8 cellular contexts compared by ENCODE assay signal in genomic region chr1:185155600-185156320, GRCh38. TPM values are rescaled to one million over a fixed set of nuclear protein-coding genes. Genes with fewer than 3 reads are reported as not detected.
DNase-seq lines count a peak whose midpoint lies in the region; ATAC-seq and TF ChIP-seq lines count a peak whose summit lies in the region.

No MANE protein-coding gene starts in this region.

- TF ChIP-seq CTCF in mammary epithelial cell (conservative IDR thresholded peaks at IDR 0.05 in 1 of 2, IDR thresholded peaks at IDR 0.05 in 1 of 2; ENCODE audit: extremely low read depth in 1 of 2, insufficient read depth in 1 of 2, low read depth in 1 of 2, low read length in 2 of 2): no peak
- TF ChIP-seq CTCF in liver (IDR thresholded peaks at IDR 0.05; ENCODE audit: low read depth, low read length, missing input control): no peak
- TF ChIP-seq CTCF in tibial nerve (IDR thresholded peaks at IDR 0.05): no peak

- H3K4me1 ChIP-seq in mammary epithelial cell (ENCODE audit: insufficient read depth, low read length) (peaks cover 21% of the 10 kb centered on the region), liver (ENCODE audit: control insufficient read depth in 4 of 4, insufficient read depth in 4 of 4, low read length in 3 of 4) (peaks cover 0 to 25% (median 20%) of the 10 kb centered on the region in 4 donors), tibial nerve (peaks cover 0 to 53% (median 30%) of the 10 kb centered on the region in 4 donors)

- BruUV-seq in mammary epithelial cell (replicated peaks; lab: Mats Ljungman, UMichigan): no TSS peak

- H3K27me3 ChIP-seq in mammary epithelial cell (ENCODE audit: insufficient read depth, low read length) (no peaks in the 10 kb centered on the region), liver (ENCODE audit: control insufficient read depth in 4 of 4, insufficient read depth in 4 of 4, low read length in 3 of 4) (no peaks in the 10 kb centered on the region), tibial nerve (no peaks in the 10 kb centered on the region)

- WGBS in mammary epithelial cell (ENCODE audit: low coverage, missing lambda C conversion rate): 1% methylated on average over 12 of the region's 12 CpGs
- WGBS in liver: 15% methylated on average over 12 of the region's 12 CpGs
- 6 to 7% methylated on average over 12 of the region's 12 CpGs for WGBS in tibial nerve, 2 donors

- H3K4me3 ChIP-seq in mammary epithelial cell (replicated peaks in 1 of 3; ENCODE audit: insufficient read depth in 1 of 3, low read depth in 2 of 3, low read length in 3 of 3) (peak overlapping the region; percentile 79 to 89 (median 87)), liver (ENCODE audit: low read depth in 1 of 3, low read length in 3 of 3) (peak overlapping the region; percentile 79 to 96 (median 82)), tibial nerve (peak overlapping the region; percentile 77 to 97 (median 87))

- no peak for TF ChIP-seq EP300 in tibial nerve (IDR thresholded peaks at IDR 0.05)

- H3K36me3 ChIP-seq in mammary epithelial cell (ENCODE audit: insufficient read depth, low read length): peaks cover 1% of the 10 kb centered on the region
- H3K36me3 ChIP-seq in liver (ENCODE audit: control insufficient read depth in 4 of 4, insufficient read depth in 3 of 4, low read depth in 1 of 4, low read length in 3 of 4): peaks cover 0 to under 1% (median under 1%) of the 10 kb centered on the region in 4 donors
- H3K36me3 ChIP-seq in tibial nerve: peaks cover 0 to 9% (median 0%) of the 10 kb centered on the region in 3 donors

- H3K9me3 ChIP-seq in mammary epithelial cell (replicated peaks; ENCODE audit: insufficient read depth, low read length) (no peaks in the 10 kb centered on the region), liver (ENCODE audit: control insufficient read depth in 4 of 4, low read length in 3 of 4) (no peaks in the 10 kb centered on the region), tibial nerve (no peaks in the 10 kb centered on the region)

- in situ Hi-C loops in mammary epithelial cell (cut with MboI; ENCODE audit: low sequenced_read_pairs in 2 of 2): loop anchor here (25.0 kb wide), 1 partner anchor 343 kb away; no protein-coding TSS in a partner anchor

- TF ChIP-seq RAD21 in liver (IDR thresholded peaks at IDR 0.05): no peak

- CTCF ChIA-PET in mammary epithelial cell (lab: Charles Lee; ENCODE audit: low non-redundant PET): no interaction called here

- H3K27ac ChIP-seq in mammary epithelial cell (ENCODE audit: insufficient read depth, low read depth, low read length) (peak overlapping the region; percentile 75), liver (ENCODE audit: low read depth in 1 of 2, low read length in 2 of 2) (peak overlapping the region; percentile 93 to 99), tibial nerve (peak overlapping the region; percentile 96 to 99 (median 98))

- peak overlapping the region; percentile 87 for H2AFZ ChIP-seq in mammary epithelial cell (ENCODE audit: low read depth, low read length)

- peaks cover 22% of the 10 kb centered on the region for H3K79me2 ChIP-seq in mammary epithelial cell (ENCODE audit: insufficient read depth, low read length)

- intact Hi-C loops in mammary epithelial cell (cut with micrococcal nuclease): loop anchor here (2.0 to 5.0 kb wide), 2 partner anchors 111 to 183 kb away; partner anchors contain the start of genes NIBAN1 and RNF2

- ATAC-seq in GM18505 (IDR thresholded peaks at IDR 0.05; ENCODE audit: unreplicated experiment): no peak

- TF ChIP-seq POLR2A in tibial nerve (IDR thresholded peaks at IDR 0.05): no peak
- TF ChIP-seq POLR2A in GM18505 (IDR thresholded peaks at IDR 0.05; ENCODE audit: borderline replicate concordance, extremely low read depth, insufficient read depth, insufficient read length): no peak

- dilution Hi-C loops in mammary epithelial cell (cut with HindIII; ENCODE audit: low sequenced_read_pairs): no loop called here

- DNase-seq in NCI-H510A treated with DMSO at 0.1 percent for 48 hours (lab: John Stamatoyannopoulos, UW) (peak; percentile 28), NCI-H510A (lab: John Stamatoyannopoulos, UW) (no peak), NOMO-1 treated with dmso at 0.1 percent for 144 hours (lab: John Stamatoyannopoulos, UW; ENCODE audit: unreplicated experiment) (peak; percentile 21), mammary epithelial cell (peak; percentile 31), tibial nerve (ENCODE audit: low spot score in 2 of 2) (no peak), COLO668 (lab: John Stamatoyannopoulos, UW; ENCODE audit: unreplicated experiment) (no peak)

- H4K20me1 ChIP-seq in mammary epithelial cell (ENCODE audit: insufficient read depth, low read length): no peaks in the 10 kb centered on the region

- H3K9ac ChIP-seq in mammary epithelial cell (ENCODE audit: insufficient read depth, low read length) (peak overlapping the region; percentile 83), liver (ENCODE audit: low read depth in 1 of 2, low read length in 2 of 2) (peak overlapping the region; percentile 86 to 94)

- peak overlapping the region; percentile 87 for H3K4me2 ChIP-seq in mammary epithelial cell (ENCODE audit: insufficient read depth, low read depth, low read length)

TF ChIP-seq in liver, 16 proteins besides CTCF, POLR2A, EP300 and RAD21:
- TF ChIP-seq MAX (IDR thresholded peaks at IDR 0.05) (no peak), HNF4G (IDR thresholded peaks at IDR 0.05) (no peak), GABPA (IDR thresholded peaks at IDR 0.05 in 1 of 2, conservative IDR thresholded peaks at IDR 0.05 in 1 of 2) (no peak), FOXA1 (IDR thresholded peaks at IDR 0.05) (no peak), NR2F2 (IDR thresholded peaks at IDR 0.05) (no peak), HNF4A (conservative IDR thresholded peaks at IDR 0.05) (no peak), REST (IDR thresholded peaks at IDR 0.05) (no peak), YY1 (IDR thresholded peaks at IDR 0.05) (no peak), ATF3 (IDR thresholded peaks at IDR 0.05) (no peak), SP1 (IDR thresholded peaks at IDR 0.05) (no peak)

RNA-seq across cellular contexts. Expression of gene TRMT1L, which starts 1.0 kb away (rescaled TPM):
- total RNA-seq in mammary epithelial cell (10 to 100 TPM; 17.0 to 23.0 TPM), liver (10 to 100 TPM; 14.6 to 33.9 TPM), tibial nerve (10 to 100 TPM; 13.5 to 30.2 (median 18.0) TPM)
- polyA plus RNA-seq in mammary epithelial cell (17.1 TPM), liver (1 to 10 TPM; 4.3 to 5.1 TPM)
- 141 TPM for polyA minus RNA-seq in mammary epithelial cell

RNA-seq across cellular contexts. Expression of gene SWT1, which starts 1.2 kb away (rescaled TPM):
- total RNA-seq in mammary epithelial cell (1 to 10 TPM; 2.4 to 4.8 TPM), liver (1 to 10 TPM; 4.2 to 7.8 TPM), tibial nerve (10 to 100 TPM in 3 of 4 donors, 1 to 10 TPM in 1; 8.2 to 16.0 (median 11.7) TPM)
- polyA plus RNA-seq in mammary epithelial cell (0.54 TPM), liver (1 to 10 TPM in 1 of 2 donors, under 1 TPM in 1; 0.99 to 1.6 TPM)
- polyA minus RNA-seq in mammary epithelial cell: not detected

Comparison
In these comparisons a context has a peak if more than half of its experiments do, and no peak if none do; other contexts are left out.
1. DNase-seq: peak in NCI-H510A treated with DMSO at 0.1 percent for 48 hours (single experiment), NOMO-1 treated with dmso at 0.1 percent for 144 hours (single experiment) and mammary epithelial cell (single experiment); none in NCI-H510A (single experiment), tibial nerve (0 of 2) and COLO668 (single experiment).
2. Peak in every context shown above with its lines, with median percentiles within 50 percentile points of each other: H3K27ac ChIP-seq and H3K4me3 ChIP-seq.